ENCODE assay signal across 9 cellular contexts in the genomic region with DNA sequence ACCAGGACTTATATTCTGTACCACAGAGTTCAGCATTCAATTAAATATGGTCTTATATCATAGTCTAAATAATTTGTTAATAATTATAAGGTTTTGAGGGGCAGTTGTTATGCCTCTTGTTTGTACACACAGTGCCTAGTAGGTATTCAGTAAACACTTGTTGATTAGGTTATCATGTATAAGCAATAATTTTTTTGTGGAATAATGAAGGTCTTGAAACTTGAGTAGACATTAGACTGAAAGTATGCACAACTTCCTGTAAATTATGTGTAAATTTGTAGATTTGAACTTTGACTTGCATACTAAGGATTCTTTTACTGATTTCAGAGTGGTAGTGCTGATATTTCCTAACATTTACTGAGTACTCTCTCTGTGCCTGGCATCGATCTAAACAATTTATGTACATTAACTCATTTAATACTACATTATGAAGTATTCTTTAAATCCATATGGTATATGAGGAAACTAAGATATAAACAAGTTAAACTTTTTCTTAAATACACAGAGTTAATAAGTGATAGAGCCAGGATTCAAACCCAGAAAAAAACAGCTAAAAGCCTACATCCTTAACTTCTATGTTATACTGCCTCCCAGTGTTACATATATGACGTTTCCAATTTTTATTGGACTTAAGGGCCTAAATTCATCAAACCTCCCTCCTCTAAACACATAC.
A peak's percentile ranks its signal among the peaks of the same experiment; 100 is the strongest.
DNase-seq lines count a peak whose midpoint lies in the region; ATAC-seq, FAIRE-seq and TF ChIP-seq lines count a peak whose summit lies in the region.
"Had no signal": no experiment of that assay in that cellular context is flagged by ENCODE, and none has a peak within 500 bp of the region (broad histone marks: within the 10 kb centered on the region; RNA-seq: fewer than 3 reads in every experiment).

No MANE protein-coding gene starts in this region.

- TF ChIP-seq CTCF in dorsolateral prefrontal cortex (IDR thresholded peaks at IDR 0.05 in 54 of 56, conservative IDR thresholded peaks at IDR 0.05 in 2 of 56; ENCODE audit: low read depth in 1 of 56, partially characterized antibody in 56 of 56) = peak in 55 of 56 donors; percentile 19 to 77 (median 47)

- H3K4me3 ChIP-seq in dorsolateral prefrontal cortex = no peak overlapping the region
- H3K4me3 ChIP-seq: BLaER1 treated with 17β-estradiol and CSF1 and Interleukin-3, amounts not matched to agents 10 nM and 100 nM had no signal

- DNase-seq in NCI-H187 treated with DMSO at 0.1 percent for 48 hours (lab: John Stamatoyannopoulos, UW) (peak; percentile 1), NCI-H187 (lab: John Stamatoyannopoulos, UW) (no peak), NCI-H748 treated with DMSO at 0.1 percent for 48 hours (lab: John Stamatoyannopoulos, UW) (peak; percentile 0), dorsolateral prefrontal cortex (no peak), pons (ENCODE audit: low spot score) (peak; percentile 59), RCC 7860 (ENCODE audit: low spot score) (no peak)
- no peak for DNase-seq in activated naive CD4-positive, alpha-beta T cell (lab: John Stamatoyannopoulos, UW)

- no peaks in the 10 kb centered on the region for H3K27me3 ChIP-seq in dorsolateral prefrontal cortex
- H3K27me3 ChIP-seq: BLaER1 treated with 17β-estradiol and CSF1 and Interleukin-3, amounts not matched to agents 10 nM and 100 nM had no signal

- intact Hi-C loops in dorsolateral prefrontal cortex (cut with DNase I) = loop anchor here (1.0 to 10.0 kb wide), 2 partner anchors 161 to 166 kb away; no protein-coding TSS in a partner anchor

- no peak for ATAC-seq in HG03039 (IDR thresholded peaks at IDR 0.05; ENCODE audit: unreplicated experiment)

- FAIRE-seq in RCC 7860 (lab: Jason Lieb, UNC) = no peak

- no peak overlapping the region for H3K27ac ChIP-seq in dorsolateral prefrontal cortex
- H3K27ac ChIP-seq: BLaER1 treated with 17β-estradiol and CSF1 and Interleukin-3, amounts not matched to agents 10 nM and 100 nM had no signal

Comparison
In these comparisons a context has a peak if more than half of its experiments do, and no peak if none do; other contexts are left out.
1. DNase-seq: peak in NCI-H187 treated with DMSO at 0.1 percent for 48 hours (single experiment), NCI-H748 treated with DMSO at 0.1 percent for 48 hours (single experiment) and pons (single experiment); none in NCI-H187 (0 of 2), dorsolateral prefrontal cortex (0 of 10), activated naive CD4-positive, alpha-beta T cell (0 of 4) and RCC 7860 (single experiment).